8 cellular contexts compared by ENCODE assay signal in the genomic region with DNA sequence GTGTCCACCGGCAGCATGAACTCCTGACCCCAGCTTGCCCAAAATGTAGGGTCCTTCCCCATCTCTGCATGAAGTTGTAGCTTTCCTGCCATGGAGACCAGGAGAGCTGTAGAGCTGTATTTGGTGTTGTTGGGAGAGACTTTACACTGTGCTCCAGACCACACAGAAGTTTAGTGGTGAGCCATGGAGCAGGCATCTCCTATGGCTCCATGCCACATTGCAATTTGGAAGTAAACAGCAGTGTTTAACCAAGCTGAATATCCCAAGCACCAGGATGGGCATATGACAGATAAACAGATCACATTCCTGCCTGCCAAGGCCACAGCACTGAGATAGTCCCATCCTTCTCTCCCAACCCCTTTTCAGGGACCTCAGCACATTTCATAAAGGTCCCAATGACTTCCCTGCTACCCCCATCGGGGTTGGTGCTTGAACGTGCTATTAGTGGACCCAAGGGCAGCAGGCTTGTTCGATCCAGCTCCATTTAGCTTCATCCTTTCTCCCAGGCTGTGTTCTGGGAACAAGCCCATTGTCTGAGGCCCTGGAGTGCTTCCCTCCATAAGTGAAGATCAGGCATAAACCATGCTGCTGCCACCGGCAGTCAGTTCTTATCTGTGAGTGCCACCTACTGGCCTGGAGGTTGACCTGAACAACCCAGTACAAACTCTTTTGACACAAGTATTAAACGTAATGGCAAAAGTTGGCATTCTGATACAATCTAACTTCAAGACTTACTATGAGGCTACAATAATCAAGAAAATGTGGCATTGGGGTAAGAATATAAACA.
DNase-seq lines count a peak whose midpoint lies in the region; ATAC-seq and TF ChIP-seq lines count a peak whose summit lies in the region.

No MANE protein-coding gene starts in this region.

- H3K14ac ChIP-seq in mesenchymal stem cell (ENCODE audit: low read length in 2 of 2), result no peak overlapping the region

- H3K9me3 Mint-ChIP-seq in activated CD4-positive, alpha-beta T cell treated with anti-CD3 and anti-CD28 coated beads, Interleukin-2, amount 10 ng/mL, durations not matched to agents 7 days and 5 days, result no peaks in the 10 kb centered on the region
- no peaks in the 10 kb centered on the region for H3K9me3 Mint-ChIP-seq in immature natural killer cell

- H3K27me3 Mint-ChIP-seq in activated CD4-positive, alpha-beta T cell treated with anti-CD3 and anti-CD28 coated beads, Interleukin-2, amount 10 ng/mL, durations not matched to agents 7 days and 5 days, result no peaks in the 10 kb centered on the region
- H3K27me3 Mint-ChIP-seq in T-helper 17 cell, result peaks cover 6% of the 10 kb centered on the region
- peaks cover 0 to 4% (median 3%) of the 10 kb centered on the region in 3 donors for H3K27me3 Mint-ChIP-seq in immature natural killer cell (ENCODE audit: low read depth in 3 of 3)

- H4K20me1 ChIP-seq in GM23248 (ENCODE audit: insufficient read depth), result no peaks in the 10 kb centered on the region

- no peaks in the 10 kb centered on the region for H3K4me1 Mint-ChIP-seq in activated CD4-positive, alpha-beta T cell treated with anti-CD3 and anti-CD28 coated beads, Interleukin-2, amount 10 ng/mL, durations not matched to agents 7 days and 5 days
- H3K4me1 Mint-ChIP-seq in T-helper 17 cell, result no peaks in the 10 kb centered on the region
- H3K4me1 Mint-ChIP-seq in immature natural killer cell, result no peaks in the 10 kb centered on the region

- H3K4me3 ChIP-seq in GM23248, result no peak overlapping the region
- no peak overlapping the region for H3K4me3 ChIP-seq in astrocyte of the cerebellum (ENCODE audit: low read depth, low read length)
- no peak overlapping the region for H3K4me3 ChIP-seq in mesenchymal stem cell (ENCODE audit: insufficient read depth in 1 of 2, low read depth in 1 of 2, low read length in 2 of 2)

- H2BK5ac ChIP-seq in mesenchymal stem cell (ENCODE audit: low read depth, low read length, poor library complexity, severe bottlenecking), result no peak overlapping the region

- no peaks in the 10 kb centered on the region for H3F3A ChIP-seq in GM23248 (ENCODE audit: insufficient read depth)

- no peak overlapping the region for H4K91ac ChIP-seq in mesenchymal stem cell (ENCODE audit: low read length)

- no peak overlapping the region for H4K8ac ChIP-seq in mesenchymal stem cell (ENCODE audit: low read length)

- H2AK5ac ChIP-seq in mesenchymal stem cell (ENCODE audit: low read length, severe bottlenecking), result no peak overlapping the region

- no peak overlapping the region for H3K4ac ChIP-seq in mesenchymal stem cell (ENCODE audit: low read depth in 1 of 2, low read length in 2 of 2)

- ATAC-seq in T-helper 17 cell, result no peak

- H2AFZ ChIP-seq in GM23248 (no peak overlapping the region), mesenchymal stem cell (ENCODE audit: low read depth, low read length) (no peak overlapping the region)

- H3K4me1 ChIP-seq in GM23248 (ENCODE audit: insufficient read depth) (no peaks in the 10 kb centered on the region), mesenchymal stem cell (ENCODE audit: control insufficient read depth, insufficient read depth, low read depth, low read length) (no peaks in the 10 kb centered on the region)

- H2BK15ac ChIP-seq in mesenchymal stem cell (ENCODE audit: low read depth, poor library complexity, severe bottlenecking), result no peak overlapping the region

- H3K36me3 Mint-ChIP-seq in activated CD4-positive, alpha-beta T cell treated with anti-CD3 and anti-CD28 coated beads, Interleukin-2, amount 10 ng/mL, durations not matched to agents 7 days and 5 days (ENCODE audit: low read depth), result no peaks in the 10 kb centered on the region
- H3K36me3 Mint-ChIP-seq in T-helper 17 cell (ENCODE audit: low read depth) (no peaks in the 10 kb centered on the region), immature natural killer cell (no peaks in the 10 kb centered on the region)

- CTCF ChIA-PET in activated CD4-positive, alpha-beta T cell treated with anti-CD3 and anti-CD28 coated beads, Interleukin-2, amount 10 ng/mL, durations not matched to agents 7 days and 5 days (lab: Charles Lee), result no interaction called here

- H3K36me3 ChIP-seq in GM23248 (ENCODE audit: low read depth) (no peaks in the 10 kb centered on the region), mesenchymal stem cell (ENCODE audit: control insufficient read depth in 1 of 2, insufficient read depth in 2 of 2, low read depth in 1 of 2, low read length in 2 of 2) (no peaks in the 10 kb centered on the region)

- H3K9me3 ChIP-seq in GM23248 (ENCODE audit: low read depth) (no peaks in the 10 kb centered on the region), mesenchymal stem cell (ENCODE audit: control insufficient read depth, low read length) (no peaks in the 10 kb centered on the region), T-helper 17 cell (ENCODE audit: control insufficient read depth, low read length, poor library complexity, severe bottlenecking) (peaks cover 6% of the 10 kb centered on the region)

- in situ Hi-C loops in GM23248 (cut with MboI) (no loop called here), astrocyte of the cerebellum (cut with HindIII; ENCODE audit: low sequenced_read_pairs) (no loop called here)

- H3K27ac ChIP-seq in GM23248 (no peak overlapping the region), mesenchymal stem cell (ENCODE audit: low read length, poor library complexity, severe bottlenecking) (no peak overlapping the region)

- peak overlapping the region in 1 of 2 experiments; percentile 39 for H2BK12ac ChIP-seq in mesenchymal stem cell (ENCODE audit: low read length in 2 of 2)

- H3K27me3 ChIP-seq in GM23248 (replicated peaks; ENCODE audit: insufficient read depth), result no peaks in the 10 kb centered on the region
- H3K27me3 ChIP-seq in mesenchymal stem cell (ENCODE audit: control insufficient read depth in 1 of 2, insufficient read depth in 1 of 2, low read length in 2 of 2), result peaks cover 0 to 4% of the 10 kb centered on the region in 2 experiments

- H3K9ac ChIP-seq in GM23248 (no peak overlapping the region), mesenchymal stem cell (ENCODE audit: low read length) (no peak overlapping the region)

- H3K23ac ChIP-seq in mesenchymal stem cell (ENCODE audit: low read length in 2 of 2), result no peak overlapping the region

- DNase-seq in activated CD4-positive, alpha-beta T cell treated with anti-CD3 and anti-CD28 coated beads, Interleukin-2, amount 10 ng/mL, durations not matched to agents 7 days and 5 days, result peak; percentile 11
- DNase-seq in activated CD4-positive, alpha-beta T cell treated with anti-CD3 and anti-CD28 coated beads for 4 hours, result no peak
- peak; percentile 6 for DNase-seq in GM23248
- DNase-seq in astrocyte of the cerebellum (ENCODE audit: low read depth), result peak; percentile 31
- peak; percentile 26 for DNase-seq in mesenchymal stem cell
- DNase-seq in T-helper 17 cell, result no peak
- no peak for DNase-seq in immature natural killer cell

- no peak overlapping the region for H3K18ac ChIP-seq in mesenchymal stem cell (ENCODE audit: low read depth in 1 of 2, low read length in 2 of 2)

- H3K79me2 ChIP-seq in GM23248 (ENCODE audit: insufficient read depth), result no peaks in the 10 kb centered on the region

- H3K27ac Mint-ChIP-seq in activated CD4-positive, alpha-beta T cell treated with anti-CD3 and anti-CD28 coated beads, Interleukin-2, amount 10 ng/mL, durations not matched to agents 7 days and 5 days, result no peak overlapping the region
- H3K27ac Mint-ChIP-seq in T-helper 17 cell (no peak overlapping the region), immature natural killer cell (no peak overlapping the region)

- H3K4me3 Mint-ChIP-seq in activated CD4-positive, alpha-beta T cell treated with anti-CD3 and anti-CD28 coated beads, Interleukin-2, amount 10 ng/mL, durations not matched to agents 7 days and 5 days, result no peak overlapping the region
- no peak overlapping the region for H3K4me3 Mint-ChIP-seq in T-helper 17 cell
- H3K4me3 Mint-ChIP-seq in immature natural killer cell, result no peak overlapping the region

- H3K79me1 ChIP-seq in mesenchymal stem cell (replicated peaks; ENCODE audit: low read length, poor library complexity, severe bottlenecking), result no peaks in the 10 kb centered on the region

- peak; percentile 67 for TF ChIP-seq CTCF in LNCAP (IDR thresholded peaks at IDR 0.05)
- peak; percentile 53 for TF ChIP-seq CTCF in astrocyte of the cerebellum (IDR thresholded peaks at IDR 0.05; ENCODE audit: low read depth, low read length, missing control alignments)

- no peak overlapping the region for H2BK120ac ChIP-seq in mesenchymal stem cell (ENCODE audit: low read depth, low read length)

- 18 to 21% methylated on average over 6 of the region's 6 CpGs for WGBS in GM23248 (ENCODE audit: low coverage in 1 of 2, low lambda C conversion rate in 2 of 2, missing lambda C conversion rate in 2 of 2), 2 experiments
- 90% methylated on average over 5 of the region's 6 CpGs for WGBS in mesenchymal stem cell

- POLR2A ChIA-PET in activated CD4-positive, alpha-beta T cell treated with anti-CD3 and anti-CD28 coated beads, Interleukin-2, amount 10 ng/mL, durations not matched to agents 7 days and 5 days (lab: Charles Lee), result no interaction called here

- no peaks in the 10 kb centered on the region for H3K9me2 ChIP-seq in GM23248 (ENCODE audit: insufficient read depth)

- no peak overlapping the region for H3K4me2 ChIP-seq in GM23248 (ENCODE audit: unreplicated experiment)
- no peak overlapping the region for H3K4me2 ChIP-seq in mesenchymal stem cell (ENCODE audit: low read length, poor library complexity, severe bottlenecking)

Comparison
In these comparisons a context has a peak if more than half of its experiments do, and no peak if none do; other contexts are left out.
1. DNase-seq: peak in activated CD4-positive, alpha-beta T cell treated with anti-CD3 and anti-CD28 coated beads, Interleukin-2, amount 10 ng/mL, durations not matched to agents 7 days and 5 days (single experiment), GM23248 (single experiment), astrocyte of the cerebellum (single experiment) and mesenchymal stem cell (single experiment); none in activated CD4-positive, alpha-beta T cell treated with anti-CD3 and anti-CD28 coated beads for 4 hours (0 of 2), T-helper 17 cell (0 of 3) and immature natural killer cell (0 of 3).